1 cellular context compared by ENCODE assay signal in the genomic region with DNA sequence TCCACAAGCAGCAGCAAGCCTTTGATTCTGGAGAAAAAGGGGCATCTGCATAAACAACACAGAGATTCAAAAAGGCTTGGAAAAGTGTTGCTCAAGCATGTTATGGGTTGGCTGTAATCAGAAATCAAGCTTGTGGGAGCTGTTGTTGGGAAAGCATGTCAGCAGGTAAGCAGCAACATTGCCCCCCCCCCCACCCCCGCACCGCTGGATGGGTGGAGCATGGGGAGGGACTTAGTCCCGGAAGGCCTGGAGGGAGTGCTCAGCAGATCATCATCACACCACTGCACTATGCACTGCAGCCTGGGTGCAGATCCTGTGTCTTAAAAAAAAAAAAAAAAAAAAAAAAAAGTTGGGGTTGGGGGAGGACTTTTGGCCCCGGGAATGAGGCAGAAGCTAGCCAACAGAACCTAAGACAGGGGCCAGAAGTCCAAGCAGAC.
TF ChIP-seq lines count a peak whose summit lies in the region.

No MANE protein-coding gene starts in this region.

TF ChIP-seq in HCT116, 20 proteins besides CTCF, POLR2A, EP300 and RAD21 (continued from another document):
- TF ChIP-seq ELF1 (IDR thresholded peaks at IDR 0.05; ENCODE audit: borderline replicate concordance, low read depth): peak; percentile 43
- no peak for TF ChIP-seq ZFX (IDR thresholded peaks at IDR 0.05)
